ENCODE assay signal across 8 cellular contexts in genomic region chr1:233295775-233296322, GRCh38. TPM values are rescaled to one million over a fixed set of nuclear protein-coding genes. Genes with fewer than 3 reads are reported as not detected.
DNase-seq lines count a peak whose midpoint lies in the region; ATAC-seq, FAIRE-seq and TF ChIP-seq lines count a peak whose summit lies in the region.

No MANE protein-coding gene starts in this region.

- H3K36me3 Mint-ChIP-seq in activated naive CD4-positive, alpha-beta T cell treated with anti-CD3 and anti-CD28 coated beads, Interleukin-2, amount 50 U/mL, for 72 hours, result peaks cover 3 to 5% of the 10 kb centered on the region in 2 donors

- peaks cover 0 to under 1% (median 0%) of the 10 kb centered on the region in 12 donors for H3K9me3 ChIP-seq in heart left ventricle
- no peaks in the 10 kb centered on the region for H3K9me3 ChIP-seq in HepG2 (ENCODE audit: low read length)
- no peaks in the 10 kb centered on the region for H3K9me3 ChIP-seq in thyroid gland

- in situ Hi-C loops in HepG2 (cut with HindIII; ENCODE audit: extremely low pct_ligation_motif_present, low pct_unique_long_range_greater_than_20kb), result no loop called here

- H2AFZ ChIP-seq in HepG2 (ENCODE audit: low read length), result no peak overlapping the region

- DNase-seq in heart left ventricle, result no peak
- no peak for DNase-seq in cardiac septum (ENCODE audit: low spot score)
- no peak for DNase-seq in activated naive CD4-positive, alpha-beta T cell treated with anti-CD3 and anti-CD28 coated beads, Interleukin-2, amount 50 U/mL, for 72 hours (ENCODE audit: low spot score in 2 of 2)
- no peak for DNase-seq in HepG2 (ENCODE audit: low spot score)
- DNase-seq in thyroid gland, result no peak
- no peak for DNase-seq in T-helper 9 cell
- DNase-seq in EL, result no peak
- no peak for DNase-seq in NCI-H2081 (lab: John Stamatoyannopoulos, UW)

- intact Hi-C loops in heart left ventricle (cut with DNase I) (loop anchor here in 1 of 10 donors (2.0 kb wide), 1 partner anchor 21 kb away; no protein-coding TSS in a partner anchor), cardiac septum (cut with DNase I) (no loop called here), HepG2 (cut with micrococcal nuclease; ENCODE audit: unreplicated experiment) (no loop called here), thyroid gland (cut with DNase I) (no loop called here)

- TF ChIP-seq RAD21 in HepG2 (CRISPR knock-in tag; IDR thresholded peaks at IDR 0.05), result no peak

- no peaks in the 10 kb centered on the region for H4K20me1 ChIP-seq in HepG2 (ENCODE audit: insufficient read depth, low read length)

- CTCF ChIA-PET in HepG2 (lab: Yijun Ruan, JAX; ENCODE audit: low intra/inter-chr PET ratio, low total read pairs), result no interaction called here

- TF ChIP-seq EP300 in HepG2 (IDR thresholded peaks at IDR 0.05; ENCODE audit: low read depth in 2 of 2, low read length in 2 of 2), result no peak
- no peak for TF ChIP-seq EP300 in HepG2 (CRISPR knock-in tag; IDR thresholded peaks at IDR 0.05; ENCODE audit: borderline replicate concordance)

- no peaks in the 10 kb centered on the region for H3K79me2 ChIP-seq in HepG2 (ENCODE audit: insufficient read depth, low read length)

- H3K27ac ChIP-seq in heart left ventricle (no peak overlapping the region), HepG2 (ENCODE audit: extremely low read length, insufficient read depth, low read length) (no peak overlapping the region), thyroid gland (peak overlapping the region in 1 of 3 donors; percentile 42)

- no peaks in the 10 kb centered on the region for H3K9me3 Mint-ChIP-seq in activated naive CD4-positive, alpha-beta T cell treated with anti-CD3 and anti-CD28 coated beads, Interleukin-2, amount 50 U/mL, for 72 hours

- TF ChIP-seq POLR2A in heart left ventricle (IDR thresholded peaks at IDR 0.05) (no peak), HepG2 (IDR thresholded peaks at IDR 0.05; ENCODE audit: insufficient read depth in 1 of 2, low read depth in 2 of 2, low read length in 2 of 2) (no peak), thyroid gland (IDR thresholded peaks at IDR 0.05) (no peak)

- H3K27me3 ChIP-seq in heart left ventricle (peaks cover 0 to 36% (median 9%) of the 10 kb centered on the region in 9 donors), HepG2 (ENCODE audit: control insufficient read depth in 1 of 2, insufficient read depth in 2 of 2, low read length in 2 of 2) (peaks cover 0 to 6% of the 10 kb centered on the region in 2 experiments; a peak in 1 of 5 replicates), thyroid gland (no peaks in the 10 kb centered on the region)

- no peak for FAIRE-seq in HepG2 (lab: Jason Lieb, UNC)

- no TSS peak for BruUV-seq in HepG2 (replicated peaks; lab: Mats Ljungman, UMichigan)

- POLR2A ChIA-PET in HepG2 (lab: Yijun Ruan, JAX), result no interaction called here

- H3K36me3 ChIP-seq in heart left ventricle, result no peaks in the 10 kb centered on the region
- no peaks in the 10 kb centered on the region for H3K36me3 ChIP-seq in HepG2 (replicated peaks in 1 of 2; ENCODE audit: control insufficient read depth in 1 of 2, insufficient read depth in 2 of 2, low read length in 2 of 2)
- no peaks in the 10 kb centered on the region for H3K36me3 ChIP-seq in thyroid gland

- peak overlapping the region; percentile 42 to 72 (median 58) for H3K4me3 ChIP-seq in heart left ventricle
- no peak overlapping the region; a peak in 1 of 6 replicates for H3K4me3 ChIP-seq in HepG2 (replicated peaks in 1 of 3; ENCODE audit: insufficient read depth in 1 of 3, low read depth in 2 of 3, low read length in 3 of 3)
- H3K4me3 ChIP-seq in thyroid gland (replicated peaks in 1 of 3), result peak overlapping the region; percentile 24 to 85 (median 63)

- no peak for TF ChIP-seq CTCF in heart left ventricle (IDR thresholded peaks at IDR 0.05)
- TF ChIP-seq CTCF in HepG2 (CRISPR knock-in tag; IDR thresholded peaks at IDR 0.05), result no peak
- no peak for TF ChIP-seq CTCF in thyroid gland (IDR thresholded peaks at IDR 0.05)

- WGBS in heart left ventricle, 4 donors, result 4 to 8% (median 5%) methylated on average over 8 of the region's 8 CpGs
- 9% methylated on average over 8 of the region's 8 CpGs for WGBS in HepG2 (ENCODE audit: low lambda C conversion rate)
- WGBS in thyroid gland, 2 donors, result 4 to 7% methylated on average over 8 of the region's 8 CpGs

- H3K9ac ChIP-seq in HepG2 (ENCODE audit: insufficient read depth, low read depth, low read length), result no peak overlapping the region

- H3K4me1 ChIP-seq in heart left ventricle, result peaks cover 0 to 14% (median 7%) of the 10 kb centered on the region in 12 donors
- no peaks in the 10 kb centered on the region for H3K4me1 ChIP-seq in HepG2 (ENCODE audit: insufficient read depth, low read length)
- no peaks in the 10 kb centered on the region for H3K4me1 ChIP-seq in thyroid gland

- peak overlapping the region; percentile 89 to 98 for H3K27ac Mint-ChIP-seq in activated naive CD4-positive, alpha-beta T cell treated with anti-CD3 and anti-CD28 coated beads, Interleukin-2, amount 50 U/mL, for 72 hours

- 0 out of 2 replicates have a peak overlapping the region, but pooled peaks have one; percentile 7 for H3K4me2 ChIP-seq in HepG2 (ENCODE audit: low read depth, low read length)

- ATAC-seq in heart left ventricle (no peak), HepG2 (no peak)
- no peak for ATAC-seq in activated naive CD4-positive, alpha-beta T cell treated with anti-CD3 and anti-CD28 coated beads, Interleukin-2, amount 50 U/mL, for 72 hours

TF ChIP-seq in HepG2, 621 proteins besides CTCF, POLR2A, EP300 and RAD21 (continues in another document):
- TF ChIP-seq ZNF790 (CRISPR knock-in tag; IDR thresholded peaks at IDR 0.05; ENCODE audit: borderline replicate concordance), result no peak

RNA-seq across cellular contexts. Expression of gene PCNX2, which starts 0.3 kb away (rescaled TPM):
- total RNA-seq in heart left ventricle, result 1 to 10 TPM in 8 of 9 donors, under 1 TPM in 1; 0.90 to 5.3 (median 2.3) TPM
- polyA plus RNA-seq in heart left ventricle, result under 1 TPM; 0.27 to 0.32 TPM
- 4.2 TPM for total RNA-seq in cardiac septum
- total RNA-seq in activated naive CD4-positive, alpha-beta T cell treated with anti-CD3 and anti-CD28 coated beads, Interleukin-2, amount 50 U/mL, for 72 hours, result 10 to 100 TPM; 11.2 to 26.0 TPM
- total RNA-seq in HepG2 (2016; rRNA removed; fragmentation: Illumina TruSeq; extraction: Trizol), result 0.11 TPM in 1 of 2 replicates, not detected in the other
- not detected in 2 replicates for total RNA-seq in HepG2 (2016; cell fraction: cytosol; rRNA removed; fragmentation: Illumina TruSeq; extraction: Trizol; ENCODE audit: low read depth)
- not detected in 2 replicates for total RNA-seq in HepG2 (2016; cell fraction: insoluble cytoplasmic fraction; rRNA removed; fragmentation: Illumina TruSeq; extraction: Trizol)
- not detected in 2 replicates for total RNA-seq in HepG2 (2016; cell fraction: membrane; rRNA removed; fragmentation: Illumina TruSeq; extraction: Trizol)
- not detected in 2 replicates for total RNA-seq in HepG2 (2016; cell fraction: nucleus; rRNA removed; fragmentation: Illumina TruSeq; extraction: Trizol)
- 0.13 and 0.42 TPM in 2 replicates for polyA plus RNA-seq in HepG2 (2011; rRNA removed)
- 0.06 and 0.12 TPM in 2 replicates for polyA plus RNA-seq in HepG2 (2011; cell fraction: cytosol; rRNA removed)
- polyA plus RNA-seq in HepG2 (2011; cell fraction: nucleus; rRNA removed), result 0.33 and 0.39 TPM in 2 replicates
- polyA plus RNA-seq in HepG2 (2012), result 0.21 TPM in 1 of 2 replicates, not detected in the other
- polyA plus RNA-seq in HepG2 (2016; cell fraction: cytosol; fragmentation: Illumina TruSeq; extraction: Trizol; ENCODE audit: low read depth), result not detected in 2 replicates
- polyA plus RNA-seq in HepG2 (2016; cell fraction: insoluble cytoplasmic fraction; fragmentation: Illumina TruSeq; extraction: Trizol; ENCODE audit: low read depth), result not detected in 2 replicates
- not detected in 2 replicates for polyA plus RNA-seq in HepG2 (2016; cell fraction: membrane; fragmentation: Illumina TruSeq; extraction: Trizol; ENCODE audit: low read depth)
- polyA plus RNA-seq in HepG2 (2016; cell fraction: nucleus; fragmentation: Illumina TruSeq; extraction: Trizol; ENCODE audit: insufficient read depth, low read depth), result not detected in 2 replicates
- 61.8 TPM in 1 of 2 replicates, not detected in the other for polyA minus RNA-seq in HepG2 (2011; rRNA and poly(A)+ RNA removed; ENCODE audit: low replicate concordance)
- polyA minus RNA-seq in HepG2 (2011; cell fraction: cytosol; rRNA and poly(A)+ RNA removed), result 0.26 and 0.49 TPM in 2 replicates
- polyA minus RNA-seq in HepG2 (2011; cell fraction: nucleus; rRNA and poly(A)+ RNA removed), result 0.26 TPM in 1 of 2 replicates, not detected in the other
- total RNA-seq in thyroid gland, result 10 to 100 TPM; 12.1 to 35.1 (median 15.8) TPM

RNA-seq across cellular contexts. Expression of gene MAP3K21, which starts 31.7 kb away (rescaled TPM):
- under 1 TPM; 0.14 to 0.86 (median 0.26) TPM for total RNA-seq in heart left ventricle
- under 1 TPM; 0.14 to 0.23 TPM for polyA plus RNA-seq in heart left ventricle
- 0.27 TPM for total RNA-seq in cardiac septum
- 1 to 10 TPM; 2.7 to 4.2 TPM for total RNA-seq in activated naive CD4-positive, alpha-beta T cell treated with anti-CD3 and anti-CD28 coated beads, Interleukin-2, amount 50 U/mL, for 72 hours
- not detected in 2 replicates for total RNA-seq in HepG2 (2016; rRNA removed; fragmentation: Illumina TruSeq; extraction: Trizol)
- total RNA-seq in HepG2 (2016; cell fraction: cytosol; rRNA removed; fragmentation: Illumina TruSeq; extraction: Trizol; ENCODE audit: low read depth), result not detected in 2 replicates
- total RNA-seq in HepG2 (2016; cell fraction: insoluble cytoplasmic fraction; rRNA removed; fragmentation: Illumina TruSeq; extraction: Trizol), result not detected in 2 replicates
- total RNA-seq in HepG2 (2016; cell fraction: membrane; rRNA removed; fragmentation: Illumina TruSeq; extraction: Trizol), result not detected in 2 replicates
- total RNA-seq in HepG2 (2016; cell fraction: nucleus; rRNA removed; fragmentation: Illumina TruSeq; extraction: Trizol), result not detected in 2 replicates
- polyA plus RNA-seq in HepG2 (2011; rRNA removed), result not detected in 2 replicates
- polyA plus RNA-seq in HepG2 (2011; cell fraction: cytosol; rRNA removed), result not detected in 2 replicates
- not detected in 2 replicates for polyA plus RNA-seq in HepG2 (2011; cell fraction: nucleus; rRNA removed)
- polyA plus RNA-seq in HepG2 (2012), result not detected in 2 replicates
- polyA plus RNA-seq in HepG2 (2016; cell fraction: cytosol; fragmentation: Illumina TruSeq; extraction: Trizol; ENCODE audit: low read depth), result not detected in 2 replicates
- not detected in 2 replicates for polyA plus RNA-seq in HepG2 (2016; cell fraction: insoluble cytoplasmic fraction; fragmentation: Illumina TruSeq; extraction: Trizol; ENCODE audit: low read depth)
- not detected in 2 replicates for polyA plus RNA-seq in HepG2 (2016; cell fraction: membrane; fragmentation: Illumina TruSeq; extraction: Trizol; ENCODE audit: low read depth)
- not detected in 2 replicates for polyA plus RNA-seq in HepG2 (2016; cell fraction: nucleus; fragmentation: Illumina TruSeq; extraction: Trizol; ENCODE audit: insufficient read depth, low read depth)
- 44.2 TPM in 1 of 2 replicates, not detected in the other for polyA minus RNA-seq in HepG2 (2011; rRNA and poly(A)+ RNA removed; ENCODE audit: low replicate concordance)
- polyA minus RNA-seq in HepG2 (2011; cell fraction: cytosol; rRNA and poly(A)+ RNA removed), result 0.18 and 0.20 TPM in 2 replicates
- 0.13 and 0.25 TPM in 2 replicates for polyA minus RNA-seq in HepG2 (2011; cell fraction: nucleus; rRNA and poly(A)+ RNA removed)
- total RNA-seq in thyroid gland, result 10 to 100 TPM in 1 of 4 donors, 1 to 10 TPM in 3; 6.4 to 12.4 (median 9.0) TPM

Comparison
In these comparisons a context has a peak if more than half of its experiments do, and no peak if none do; other contexts are left out.
1. H3K4me3 ChIP-seq: peak in heart left ventricle (12 of 12) and thyroid gland (3 of 3); none in HepG2 (0 of 3).